8 cellular contexts compared by ENCODE assay signal in genomic region chr1:211323156-211324063, GRCh38. TPM values are rescaled to one million over a fixed set of nuclear protein-coding genes. Genes with fewer than 3 reads are reported as not detected.
A peak's percentile ranks its signal among the peaks of the same experiment; 100 is the strongest.
DNase-seq lines count a peak whose midpoint lies in the region; ATAC-seq, FAIRE-seq and TF ChIP-seq lines count a peak whose summit lies in the region.

No MANE protein-coding gene starts in this region.

- no peak for FAIRE-seq in RCC 7860 (lab: Jason Lieb, UNC)

- H3K4me3 ChIP-seq in Karpas-422 (ENCODE audit: low read length) (no peak overlapping the region), gastrocnemius medialis (no peak overlapping the region)

- no peak for TF ChIP-seq POLR2A in gastrocnemius medialis (IDR thresholded peaks at IDR 0.05)

- no peaks in the 10 kb centered on the region for H3K27me3 ChIP-seq in Karpas-422 (ENCODE audit: low read length)
- H3K27me3 ChIP-seq in gastrocnemius medialis, result no peaks in the 10 kb centered on the region

- intact Hi-C loops in head of caudate nucleus (cut with DNase I) (loop anchor here (10.0 kb wide), 1 partner anchor 191 kb away; no protein-coding TSS in a partner anchor), gastrocnemius medialis (cut with DNase I; ENCODE audit: low total_unique reads) (loop anchor here (10.0 kb wide), 2 partner anchors 151 to 331 kb away; no protein-coding TSS in a partner anchor)

- no peak overlapping the region for H3K9ac ChIP-seq in Karpas-422 (ENCODE audit: low read length)

- CTCF ChIA-PET in GM10248 (lab: Yijun Ruan, JAX), result interaction anchor here (0.6 to 9.6 kb wide), 39 partner anchors 13 to 341 kb away, joined by 3 to 170 read pairs (median 4); no protein-coding TSS in a partner anchor

- TF ChIP-seq CTCF in GM10248 (IDR thresholded peaks at IDR 0.05; ENCODE audit: control extremely low read depth, extremely low read depth, low read depth, missing control alignments), result peak; percentile 84
- peak in 4 of 5 experiments; percentile 38 to 64 (median 44) for TF ChIP-seq CTCF in gastrocnemius medialis (IDR thresholded peaks at IDR 0.05 in 4 of 5, conservative IDR thresholded peaks at IDR 0.05 in 1 of 5)
- no peak for TF ChIP-seq CTCF in omental fat pad (IDR thresholded peaks at IDR 0.05)

- peak; percentile 67 for DNase-seq in GM10248 (ENCODE audit: extremely low spot score)
- DNase-seq in Karpas-422, result peak; percentile 88
- DNase-seq in RCC 7860 (ENCODE audit: low spot score), result peak; percentile 42
- peak; percentile 48 for DNase-seq in activated gamma-delta T cell treated with anti-CD3 and anti-CD28 coated beads, Interleukin-2, amount 50 U/mL, for 16 hours (ENCODE audit: low read depth)
- DNase-seq in head of caudate nucleus, result peak in 37 of 42 donors; percentile 22 to 85 (median 59)
- DNase-seq in gastrocnemius medialis, result no peak
- no peak for DNase-seq in omental fat pad (ENCODE audit: low spot score)

- H4K20me1 ChIP-seq in Karpas-422 (ENCODE audit: insufficient read depth, low read depth, low read length), result no peaks in the 10 kb centered on the region

- H3K4me2 ChIP-seq in Karpas-422 (ENCODE audit: low read depth, low read length, poor library complexity, severe bottlenecking), result no peak overlapping the region

- peak overlapping the region; percentile 43; the same call in 1 of the 2 replicates for H2AFZ ChIP-seq in Karpas-422 (ENCODE audit: low read length)

- no peaks in the 10 kb centered on the region for H3K9me2 ChIP-seq in Karpas-422 (replicated peaks; ENCODE audit: insufficient read depth, low read length)

- H3K9me3 ChIP-seq in Karpas-422 (ENCODE audit: low read length) (no peaks in the 10 kb centered on the region), gastrocnemius medialis (no peaks in the 10 kb centered on the region)

- ATAC-seq in GM21825 (IDR thresholded peaks at IDR 0.05; ENCODE audit: unreplicated experiment) (peak; percentile 47), gastrocnemius medialis (peak in 1 of 2 donors; percentile 28), omental fat pad (ENCODE audit: low FRiP score) (no peak)

- POLR2A ChIA-PET in GM10248 (lab: Yijun Ruan, JAX), result no interaction called here

- no peaks in the 10 kb centered on the region for H3K36me3 ChIP-seq in Karpas-422 (ENCODE audit: insufficient read depth, low read length)
- no peaks in the 10 kb centered on the region for H3K36me3 ChIP-seq in gastrocnemius medialis

- in situ Hi-C loops in gastrocnemius medialis (cut with MboI; ENCODE audit: low sequenced_read_pairs in 4 of 4), result loop anchor here in 2 of 4 donors (10.0 kb wide), 3 partner anchors 59 to 331 kb away; no protein-coding TSS in a partner anchor

- H3K27ac ChIP-seq in Karpas-422 (ENCODE audit: low read length), result no peak overlapping the region
- no peak overlapping the region for H3K27ac ChIP-seq in gastrocnemius medialis

- H3K79me2 ChIP-seq in Karpas-422 (ENCODE audit: low read length), result peaks cover 8% of the 10 kb centered on the region; the same call in 1 of the 2 replicates

- peaks cover 39% of the 10 kb centered on the region for H3K4me1 ChIP-seq in Karpas-422 (ENCODE audit: low read length)
- no peaks in the 10 kb centered on the region for H3K4me1 ChIP-seq in gastrocnemius medialis

RNA-seq across cellular contexts. Expression of gene TRAF5, which starts 3.2 kb away (rescaled TPM):
- 19.7 and 39.7 TPM in 2 replicates for total RNA-seq in Karpas-422 (2014; rRNA removed; shearing (Covaris generic); ENCODE audit: low replicate concordance)
- under 1 TPM; 0.29 to 0.84 (median 0.60) TPM for total RNA-seq in gastrocnemius medialis
- total RNA-seq in omental fat pad, result 10 to 100 TPM; 14.8 to 24.5 (median 18.7) TPM

Comparison
In these comparisons a context has a peak if more than half of its experiments do, and no peak if none do; other contexts are left out.
1. DNase-seq: peak in GM10248 (single experiment), Karpas-422 (single experiment), RCC 7860 (single experiment), activated gamma-delta T cell treated with anti-CD3 and anti-CD28 coated beads, Interleukin-2, amount 50 U/mL, for 16 hours (single experiment) and head of caudate nucleus (37 of 42); none in gastrocnemius medialis (0 of 2) and omental fat pad (single experiment).
2. CTCF ChIP-seq: peak in GM10248 (single experiment) and gastrocnemius medialis (4 of 5); none in omental fat pad (0 of 3).
3. RNA of gene TRAF5, which starts 3.2 kb away (total RNA-seq): 19.7 to 39.7 TPM in Karpas-422 and 14.8 to 24.5 TPM in omental fat pad; 0.29 to 0.84 TPM in gastrocnemius medialis; every median in the first group is over 4 times any median in the second.